14 cellular contexts compared by ENCODE assay signal in genomic region chr4:111406036-111406435, GRCh38.
DNase-seq lines count a peak whose midpoint lies in the region; ATAC-seq and TF ChIP-seq lines count a peak whose summit lies in the region.
"Had no signal": no experiment of that assay in that cellular context is flagged by ENCODE, and none has a peak within 500 bp of the region (broad histone marks: within the 10 kb centered on the region; RNA-seq: fewer than 3 reads in every experiment).

No MANE protein-coding gene starts in this region.

- WGBS in GM23248 (ENCODE audit: low coverage in 1 of 2, low lambda C conversion rate in 2 of 2, missing lambda C conversion rate in 2 of 2), 2 experiments, result 17 to 20% methylated on average over 5 of the region's 5 CpGs
- WGBS in mesenchymal stem cell, result 86% methylated on average over 4 of the region's 5 CpGs

- in situ Hi-C loops in GM23248 (cut with MboI), result no loop called here

- no peak overlapping the region for H2BK120ac ChIP-seq in mesenchymal stem cell (ENCODE audit: low read depth, low read length)

- H3K9me2 ChIP-seq in GM23248 (ENCODE audit: insufficient read depth), result no peaks in the 10 kb centered on the region

- H3K79me1 ChIP-seq in mesenchymal stem cell (replicated peaks; ENCODE audit: low read length, poor library complexity, severe bottlenecking), result no peaks in the 10 kb centered on the region

- peaks cover 3% of the 10 kb centered on the region; the same call in 1 of the 2 replicates for H3F3A ChIP-seq in GM23248 (ENCODE audit: insufficient read depth)

- no peaks in the 10 kb centered on the region for H3K79me2 ChIP-seq in GM23248 (ENCODE audit: insufficient read depth)

- H3K9me3 ChIP-seq in GM23248 (ENCODE audit: low read depth), result no peaks in the 10 kb centered on the region
- H3K9me3 ChIP-seq in mesenchymal stem cell (ENCODE audit: control insufficient read depth, low read length), result no peaks in the 10 kb centered on the region

- no peaks in the 10 kb centered on the region for H3K27me3 ChIP-seq in GM23248 (replicated peaks; ENCODE audit: insufficient read depth)
- no peaks in the 10 kb centered on the region for H3K27me3 ChIP-seq in mesenchymal stem cell (ENCODE audit: control insufficient read depth in 1 of 2, insufficient read depth in 1 of 2, low read length in 2 of 2)

- H3K4me3 ChIP-seq in GM23248, result no peak overlapping the region
- H3K4me3 ChIP-seq in fibroblast of mammary gland (ENCODE audit: control insufficient read depth, low read depth, low read length), result no peak overlapping the region
- H3K4me3 ChIP-seq in mesenchymal stem cell (ENCODE audit: insufficient read depth in 1 of 2, low read depth in 1 of 2, low read length in 2 of 2), result no peak overlapping the region

- no peak overlapping the region for H3K4me2 ChIP-seq in GM23248 (ENCODE audit: unreplicated experiment)
- H3K4me2 ChIP-seq in mesenchymal stem cell (ENCODE audit: low read length, poor library complexity, severe bottlenecking), result no peak overlapping the region

- H2AFZ ChIP-seq in GM23248 (peak overlapping the region; percentile 65), mesenchymal stem cell (ENCODE audit: low read depth, low read length) (no peak overlapping the region)

- H3K27ac ChIP-seq in GM23248, result no peak overlapping the region
- H3K27ac ChIP-seq in mesenchymal stem cell (ENCODE audit: low read length, poor library complexity, severe bottlenecking), result no peak overlapping the region

- DNase-seq in GM23248 (peak; percentile 33), fibroblast of mammary gland (ENCODE audit: low read depth) (peak; percentile 31), mesenchymal stem cell (no peak), stromal cell of bone marrow (ENCODE audit: low read depth) (peak; percentile 15), left lobe of liver (ENCODE audit: low spot score) (no peak)
- no peak for DNase-seq in activated naive CD4-positive, alpha-beta T cell treated with Interleukin-2 at 50 U/mL for 16 hours
- DNase-seq: CD8-positive, alpha-beta T cell; COR-L47; DMS153; DMS79 treated with DMSO at 0.1 percent for 48 hours; EL had no signal

- H2BK12ac ChIP-seq in mesenchymal stem cell (ENCODE audit: low read length in 2 of 2), result no peak overlapping the region

- no peak overlapping the region for H3K23ac ChIP-seq in mesenchymal stem cell (ENCODE audit: low read length in 2 of 2)

- no peak overlapping the region for H3K14ac ChIP-seq in mesenchymal stem cell (ENCODE audit: low read length in 2 of 2)

- H3K9ac ChIP-seq in GM23248 (no peak overlapping the region), mesenchymal stem cell (ENCODE audit: low read length) (peak overlapping the region; percentile 70)

- no peak for TF ChIP-seq CTCF in fibroblast of mammary gland (conservative IDR thresholded peaks at IDR 0.05; ENCODE audit: control insufficient read depth, insufficient read depth, low read depth, low read length)

- H3K4me1 ChIP-seq in GM23248 (ENCODE audit: insufficient read depth) (peaks cover under 1% of the 10 kb centered on the region; the same call in 1 of the 2 replicates), mesenchymal stem cell (ENCODE audit: control insufficient read depth, insufficient read depth, low read depth, low read length) (no peaks in the 10 kb centered on the region)

- no peak overlapping the region for H4K91ac ChIP-seq in mesenchymal stem cell (ENCODE audit: low read length)

- ATAC-seq in left lobe of liver (no peak), HG02798 (IDR thresholded peaks at IDR 0.05; ENCODE audit: poor library complexity, unreplicated experiment) (no peak)
- ATAC-seq: CD8-positive, alpha-beta T cell; HCT116; HepG2 had no signal

- no peak overlapping the region for H2AK5ac ChIP-seq in mesenchymal stem cell (ENCODE audit: low read length, severe bottlenecking)

- H4K8ac ChIP-seq in mesenchymal stem cell (ENCODE audit: low read length), result no peak overlapping the region

- H3K36me3 ChIP-seq in GM23248 (ENCODE audit: low read depth) (no peaks in the 10 kb centered on the region), mesenchymal stem cell (ENCODE audit: control insufficient read depth in 1 of 2, insufficient read depth in 2 of 2, low read depth in 1 of 2, low read length in 2 of 2) (no peaks in the 10 kb centered on the region)

- no peak overlapping the region for H3K18ac ChIP-seq in mesenchymal stem cell (ENCODE audit: low read depth in 1 of 2, low read length in 2 of 2)

- no peaks in the 10 kb centered on the region for H4K20me1 ChIP-seq in GM23248 (ENCODE audit: insufficient read depth)

- no peak overlapping the region for H2BK5ac ChIP-seq in mesenchymal stem cell (ENCODE audit: low read depth, low read length, poor library complexity, severe bottlenecking)

- H2BK15ac ChIP-seq in mesenchymal stem cell (ENCODE audit: low read depth, poor library complexity, severe bottlenecking), result no peak overlapping the region

- H3K4ac ChIP-seq in mesenchymal stem cell (ENCODE audit: low read depth in 1 of 2, low read length in 2 of 2), result no peak overlapping the region

Comparison
In these comparisons a context has a peak if more than half of its experiments do, and no peak if none do; other contexts are left out.
1. DNase-seq: peak in GM23248 (single experiment), fibroblast of mammary gland (single experiment) and stromal cell of bone marrow (single experiment); none in mesenchymal stem cell (single experiment), left lobe of liver (single experiment) and activated naive CD4-positive, alpha-beta T cell treated with Interleukin-2 at 50 U/mL for 16 hours (single experiment).